36 cellular contexts compared by ENCODE assay signal in genomic region chr2:136314240-136314639, GRCh38.
"Had no signal": no experiment of that assay in that cellular context is flagged by ENCODE, and none has a peak within 500 bp of the region (broad histone marks: within the 10 kb centered on the region; RNA-seq: fewer than 3 reads in every experiment).

No MANE protein-coding gene starts in this region.

- FAIRE-seq: astrocyte, TTC549 had no signal

- H3K36me3 ChIP-seq: adrenal gland, brain microvascular endothelial cell, breast epithelium had no signal

- H3K4me3 ChIP-seq: adrenal gland, body of pancreas, breast epithelium had no signal

- DNase-seq: activated CD4-positive, alpha-beta memory T cell treated with anti-CD3 and anti-CD28 coated beads, Interleukin-2, amount 10 ng/mL, durations not matched to agents 7 days and 5 days; activated CD4-positive, alpha-beta T cell treated with anti-CD3 and anti-CD28 coated beads for 1 hour; activated CD4-positive, alpha-beta T cell treated with anti-CD3 and anti-CD28 coated beads for 36 hours; activated CD4-positive, alpha-beta T cell treated with anti-CD3 and anti-CD28 coated beads for 48 hours; activated CD4-positive, alpha-beta T cell treated with anti-CD3 and anti-CD28 coated beads, Interleukin-2, amount 10 ng/mL, durations not matched to agents 7 days and 5 days; activated CD4-positive, alpha-beta T cell treated with anti-CD3 and anti-CD28 coated beads, Interleukin-2, amount 50 U/mL, for 48 hours; activated CD4-positive, CD25-positive, alpha-beta regulatory T cell; activated CD8-positive, alpha-beta memory T cell treated with anti-CD3 and anti-CD28 coated beads for 24 hours; activated CD8-positive, alpha-beta memory T cell treated with anti-CD3 and anti-CD28 coated beads, Interleukin-2, amount 10 ng/mL, durations not matched to agents 7 days and 5 days; activated CD8-positive, alpha-beta memory T cell treated with anti-CD3 and anti-CD28 coated beads, Interleukin-2, amount 50 U/mL, for 48 hours; activated CD8-positive, alpha-beta T cell treated with anti-CD3 and anti-CD28 coated beads, Interleukin-2, amount 10 ng/mL, durations not matched to agents 7 days and 5 days; activated effector memory CD4-positive, alpha-beta T cell treated with anti-CD3 and anti-CD28 coated beads, Interleukin-2, amount 50 U/mL, for 16 hours; activated gamma-delta T cell treated with Interleukin-2 at 50 U/mL for 16 hours; activated naive CD4-positive, alpha-beta T cell; activated naive CD4-positive, alpha-beta T cell treated with anti-CD3 and anti-CD28 coated beads for 36 hours; activated naive CD4-positive, alpha-beta T cell treated with anti-CD3 and anti-CD28 coated beads, Interleukin-2, amount 50 U/mL, for 16 hours; activated naive CD8-positive, alpha-beta T cell treated with anti-CD3 and anti-CD28 coated beads for 36 hours; activated T-cell treated with anti-CD3 and anti-CD28 coated beads, Interleukin-2, amount 50 U/mL, for 1 hour; activated T-cell treated with anti-CD3 and anti-CD28 coated beads, Interleukin-2, amount 50 U/mL, for 4 hours; activated T-cell treated with anti-CD3 and anti-CD28 coated beads, Interleukin-2, amount 50 U/mL, for 72 hours; adrenal gland; amniotic stem cell; aorta; body of pancreas; brain microvascular endothelial cell; central memory CD4-positive, alpha-beta T cell; T-helper 1 cell; T-helper 2 cell; T-helper 9 cell had no signal

- H3K4me1 ChIP-seq: body of pancreas, breast epithelium had no signal

- ATAC-seq: activated CD4-positive, alpha-beta T cell treated with anti-CD3 and anti-CD28 coated beads for 36 hours; activated CD4-positive, CD25-positive, alpha-beta regulatory T cell treated with anti-CD3 and anti-CD28 coated beads, Interleukin-2, amount 50 U/mL, for 24 hours; activated CD8-positive, alpha-beta memory T cell treated with anti-CD3 and anti-CD28 coated beads, Interleukin-2, amount 10 ng/mL, durations not matched to agents 7 days and 5 days; activated CD8-positive, alpha-beta T cell treated with anti-CD3 and anti-CD28 coated beads, Interleukin-2, amount 10 ng/mL, durations not matched to agents 7 days and 5 days; activated naive CD4-positive, alpha-beta T cell treated with anti-CD3 and anti-CD28 coated beads, Interleukin-2, amount 50 U/mL, for 72 hours; activated T-cell treated with anti-CD3 and anti-CD28 coated beads, Interleukin-2, amount 50 U/mL, for 4 hours; activated T-cell treated with anti-CD3 and anti-CD28 coated beads, Interleukin-2, amount 50 U/mL, for 72 hours; activated T-helper 17 cell treated with anti-CD3 and anti-CD28 coated beads, Interleukin-2, amount 50 U/mL, for 72 hours; body of pancreas had no signal

- H3K27ac ChIP-seq: adrenal gland, body of pancreas, brain microvascular endothelial cell, breast epithelium, VCaP had no signal

- H3K9me3 ChIP-seq: adrenal gland, body of pancreas, breast epithelium had no signal

- H3K27me3 ChIP-seq: adrenal gland, body of pancreas, brain microvascular endothelial cell, breast epithelium had no signal
